ENCODE assay signal across 8 cellular contexts in the genomic region with DNA sequence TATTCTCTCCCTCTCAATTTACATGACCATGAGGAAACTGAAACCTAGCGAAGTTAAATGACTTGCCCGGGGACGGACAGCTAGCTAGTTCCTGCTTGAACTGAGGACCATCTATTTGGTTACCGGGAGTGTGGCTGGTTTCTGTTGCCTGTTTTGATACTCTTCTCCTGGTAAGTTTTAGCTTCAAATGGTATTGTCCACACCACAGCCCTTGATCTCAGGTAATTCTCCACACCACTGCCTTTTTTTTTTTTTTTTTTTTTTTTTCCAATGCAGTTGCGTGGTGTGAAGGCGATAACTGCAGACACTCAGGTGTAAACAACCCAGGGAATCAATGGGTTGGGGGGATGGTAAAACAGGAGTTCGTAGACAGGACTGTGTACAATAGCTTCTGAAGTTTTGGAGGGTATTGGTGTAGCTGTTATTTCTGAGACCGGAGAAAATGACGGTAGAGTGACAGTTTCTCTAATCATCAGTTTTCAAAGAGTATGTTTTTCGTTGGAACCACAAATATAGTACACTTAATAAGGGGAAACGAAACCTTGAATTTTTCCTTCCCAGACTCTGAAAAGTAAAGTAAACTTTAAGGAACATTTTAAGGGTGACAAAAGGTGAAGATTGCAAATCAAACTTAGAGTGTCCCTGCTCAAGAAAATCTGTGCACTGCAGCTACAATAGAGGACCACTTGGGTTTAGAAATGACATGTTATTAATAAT.
DNase-seq lines count a peak whose midpoint lies in the region; ATAC-seq and TF ChIP-seq lines count a peak whose summit lies in the region.

No MANE protein-coding gene starts in this region.

- H3K4me2 ChIP-seq in OCI-LY3 (ENCODE audit: low read length): peak overlapping the region; percentile 89

- H3K4me1 Mint-ChIP-seq in activated CD4-positive, alpha-beta T cell treated with anti-CD3 and anti-CD28 coated beads, Interleukin-2, amount 10 ng/mL, durations not matched to agents 24 days and 14 days: peaks cover 8% of the 10 kb centered on the region

- H3K79me2 ChIP-seq in OCI-LY3 (ENCODE audit: low read length): no peaks in the 10 kb centered on the region

- H3K4me3 Mint-ChIP-seq in activated CD4-positive, alpha-beta T cell treated with anti-CD3 and anti-CD28 coated beads, Interleukin-2, amount 10 ng/mL, durations not matched to agents 24 days and 14 days: peak overlapping the region; percentile 57

- no peak overlapping the region; the same call in 1 of the 2 replicates for H2AFZ ChIP-seq in OCI-LY3 (ENCODE audit: low read depth, low read length)

- H3K27me3 Mint-ChIP-seq in activated CD4-positive, alpha-beta T cell treated with anti-CD3 and anti-CD28 coated beads, Interleukin-2, amount 10 ng/mL, durations not matched to agents 24 days and 14 days: no peaks in the 10 kb centered on the region

- H3K4me3 ChIP-seq in OCI-LY3 (ENCODE audit: low read length): peak overlapping the region; percentile 72
- H3K4me3 ChIP-seq in MG63: no peak overlapping the region

- H3K36me3 Mint-ChIP-seq in activated CD4-positive, alpha-beta T cell treated with anti-CD3 and anti-CD28 coated beads, Interleukin-2, amount 10 ng/mL, durations not matched to agents 24 days and 14 days (ENCODE audit: low read depth): no peaks in the 10 kb centered on the region

- no peak overlapping the region for H3K27ac ChIP-seq in OCI-LY3 (ENCODE audit: low read length)

- H3K27ac Mint-ChIP-seq in activated CD4-positive, alpha-beta T cell treated with anti-CD3 and anti-CD28 coated beads, Interleukin-2, amount 10 ng/mL, durations not matched to agents 24 days and 14 days: no peak overlapping the region

- peak overlapping the region; percentile 38; the same call in 1 of the 2 replicates for H3K9ac ChIP-seq in OCI-LY3 (ENCODE audit: low read length)

- TF ChIP-seq CTCF in OCI-LY3 (IDR thresholded peaks at IDR 0.05; ENCODE audit: low read depth, low read length): no peak

- H4K20me1 ChIP-seq in OCI-LY3 (ENCODE audit: insufficient read depth, low read length): no peaks in the 10 kb centered on the region

- peaks cover 18% of the 10 kb centered on the region for H3K4me1 ChIP-seq in OCI-LY3 (ENCODE audit: low read length)

- H3K27me3 ChIP-seq in OCI-LY3 (ENCODE audit: low read depth, low read length): no peaks in the 10 kb centered on the region
- no peaks in the 10 kb centered on the region for H3K27me3 ChIP-seq in MG63

- peak; percentile 78 for ATAC-seq in HG02642 (IDR thresholded peaks at IDR 0.05; ENCODE audit: poor library complexity, unreplicated experiment)
- peak; percentile 58 for ATAC-seq in left colon

- intact Hi-C loops in activated CD4-positive, alpha-beta T cell treated with anti-CD3 and anti-CD28 coated beads, Interleukin-2, amount 10 ng/mL, durations not matched to agents 24 days and 14 days (cut with micrococcal nuclease): no loop called here
- intact Hi-C loops in left colon (cut with DNase I, micrococcal nuclease): loop anchor here in 1 of 2 donors (5.0 kb wide), 1 partner anchor 93 kb away; no protein-coding TSS in a partner anchor

- no peaks in the 10 kb centered on the region for H3K9me3 ChIP-seq in OCI-LY3 (ENCODE audit: insufficient read depth, low read length)
- no peaks in the 10 kb centered on the region for H3K9me3 ChIP-seq in MG63

- H3K9me3 Mint-ChIP-seq in activated CD4-positive, alpha-beta T cell treated with anti-CD3 and anti-CD28 coated beads, Interleukin-2, amount 10 ng/mL, durations not matched to agents 24 days and 14 days: peaks cover 3% of the 10 kb centered on the region

- H3K36me3 ChIP-seq in OCI-LY3 (replicated peaks; ENCODE audit: low read depth, low read length): no peaks in the 10 kb centered on the region
- no peaks in the 10 kb centered on the region for H3K36me3 ChIP-seq in MG63

- no peak for DNase-seq in activated CD4-positive, alpha-beta T cell treated with anti-CD3 and anti-CD28 coated beads, Interleukin-2, amount 10 ng/mL, durations not matched to agents 24 days and 14 days
- no peak for DNase-seq in activated CD4-positive, alpha-beta T cell treated with anti-CD3 and anti-CD28 coated beads, Interleukin-2, amount 50 U/mL, for 4 hours
- DNase-seq in left colon (peak; percentile 42 to 67), MG63 (no peak), activated gamma-delta T cell (lab: John Stamatoyannopoulos, UW) (no peak)
- no peak for DNase-seq in stimulated activated CD4-positive, alpha-beta T cell treated with anti-CD3 and anti-CD28 coated beads, Interleukin-4, amount 100 ng/mL, for 1 hour

Comparison
In these comparisons a context has a peak if more than half of its experiments do, and no peak if none do; other contexts are left out.
1. DNase-seq: peak in left colon (2 of 2); none in activated CD4-positive, alpha-beta T cell treated with anti-CD3 and anti-CD28 coated beads, Interleukin-2, amount 10 ng/mL, durations not matched to agents 24 days and 14 days (single experiment), activated CD4-positive, alpha-beta T cell treated with anti-CD3 and anti-CD28 coated beads, Interleukin-2, amount 50 U/mL, for 4 hours (0 of 2), MG63 (single experiment), stimulated activated CD4-positive, alpha-beta T cell treated with anti-CD3 and anti-CD28 coated beads, Interleukin-4, amount 100 ng/mL, for 1 hour (single experiment) and activated gamma-delta T cell (single experiment).